9 cellular contexts compared by ENCODE assay signal in the genomic region with DNA sequence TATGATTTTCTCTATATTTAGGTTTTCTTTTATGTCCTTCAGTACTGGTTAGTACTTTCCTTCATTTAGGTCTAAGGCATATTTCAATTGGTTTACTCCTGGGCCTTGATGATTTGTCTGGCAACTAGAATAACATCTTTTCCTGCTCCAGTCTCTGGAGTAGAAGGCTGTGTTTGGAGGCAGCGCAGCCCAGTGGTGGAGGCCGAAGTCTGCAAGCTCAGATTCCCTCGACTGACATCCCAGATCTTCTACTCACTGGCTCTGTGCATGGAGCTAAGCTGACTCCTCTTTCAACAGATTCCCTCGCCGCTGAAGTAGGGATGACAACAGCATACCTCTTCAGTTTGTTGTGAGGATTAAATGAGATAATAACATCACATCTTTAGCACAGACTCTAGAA.
A peak's percentile ranks its signal among the peaks of the same experiment; 100 is the strongest.
DNase-seq lines count a peak whose midpoint lies in the region; TF ChIP-seq lines count a peak whose summit lies in the region.
"Had no signal": no experiment of that assay in that cellular context is flagged by ENCODE, and none has a peak within 500 bp of the region (broad histone marks: within the 10 kb centered on the region; RNA-seq: fewer than 3 reads in every experiment).

No MANE protein-coding gene starts in this region.

- no peaks in the 10 kb centered on the region for H3K23me2 ChIP-seq in H9 (ENCODE audit: insufficient read length, low read depth, low read length, poor library complexity, severe bottlenecking)

- H3K18ac ChIP-seq in H9 (ENCODE audit: insufficient read length, low read depth, low read length): no peak overlapping the region

- H3T11ph ChIP-seq in H9 (ENCODE audit: low read length): no peak overlapping the region

- H3K27ac ChIP-seq in H9 (ENCODE audit: insufficient read length, low read depth, low read length) (no peak overlapping the region), hepatocyte (no peak overlapping the region), spleen (no peak overlapping the region)

- no peaks in the 10 kb centered on the region for H3K36me3 Mint-ChIP-seq in H9 (ENCODE audit: insufficient read depth in 1 of 3, low read depth in 3 of 3)

- no peak overlapping the region for H3K14ac ChIP-seq in H9 (ENCODE audit: insufficient read depth, low read length)

- no peak overlapping the region for H3K4ac ChIP-seq in H9 (ENCODE audit: low read depth, low read length)

- H3K27me3 Mint-ChIP-seq in H9 (ENCODE audit: low read depth): no peaks in the 10 kb centered on the region

- intact Hi-C loops in posterior vena cava (cut with DNase I) (no loop called here), spleen (cut with DNase I; ENCODE audit: low total_unique reads) (no loop called here)

- H3K27ac Mint-ChIP-seq in H9: 0 out of 7 replicates have a peak overlapping the region, but pooled peaks of 1 of the 3 experiments have one; percentile 32
- H3K27ac Mint-ChIP-seq: stimulated activated naive CD8-positive, alpha-beta T cell treated with anti-CD3 and anti-CD28 coated beads, Interleukin-15, amount 100 ng/mL, for 72 hours had no signal

- peak; percentile 62 for TF ChIP-seq CTCF in H9 (conservative IDR thresholded peaks at IDR 0.05)
- TF ChIP-seq CTCF in hepatocyte (IDR thresholded peaks at IDR 0.05; ENCODE audit: poor library complexity): peak; percentile 39
- peak in 4 of 11 experiments; percentile 18 to 25 (median 22) for TF ChIP-seq CTCF in spleen (IDR thresholded peaks at IDR 0.05 in 8 of 11, conservative IDR thresholded peaks at IDR 0.05 in 3 of 11)

- no peak overlapping the region for H4K91ac ChIP-seq in H9 (ENCODE audit: insufficient read length, low read depth, low read length)

- H3K79me2 ChIP-seq in H9 (ENCODE audit: insufficient read depth, low read length) (no peaks in the 10 kb centered on the region), hepatocyte (no peaks in the 10 kb centered on the region)

- no CpG with 5 or more reads among the region's 5 CpGs for WGBS in H9 (ENCODE audit: extremely low coverage, insufficient read length, low lambda C conversion rate)
- 65% methylated on average over 5 of the region's 5 CpGs for WGBS in hepatocyte (ENCODE audit: low lambda C conversion rate, missing lambda C conversion rate)
- WGBS in spleen, 5 donors: 64 to 75% (median 72%) methylated on average over 5 of the region's 5 CpGs

- TF ChIP-seq POLR2A in spleen (IDR thresholded peaks at IDR 0.05): no peak

- DNase-seq in GM03348 (ENCODE audit: low spot score) (peak; percentile 16), H9 (peak; percentile 72), SHP77 (lab: John Stamatoyannopoulos, UW) (peak; percentile 48 to 73), hepatocyte (ENCODE audit: low spot score) (peak; percentile 33), GM19240 (ENCODE audit: insufficient read length, low spot score) (no peak), posterior vena cava (ENCODE audit: low spot score) (no peak), spleen (no peak), germinal center (ENCODE audit: low spot score) (no peak)

- H3K9me3 Mint-ChIP-seq in H9: no peaks in the 10 kb centered on the region
- H3K9me3 Mint-ChIP-seq: stimulated activated naive CD8-positive, alpha-beta T cell treated with anti-CD3 and anti-CD28 coated beads, Interleukin-15, amount 100 ng/mL, for 72 hours had no signal

- H2BK20ac ChIP-seq in H9 (ENCODE audit: low read depth, low read length, poor library complexity, severe bottlenecking): no peak overlapping the region

- no peak overlapping the region for H3K4me3 Mint-ChIP-seq in H9
- H3K4me3 Mint-ChIP-seq: stimulated activated naive CD8-positive, alpha-beta T cell treated with anti-CD3 and anti-CD28 coated beads, Interleukin-15, amount 100 ng/mL, for 72 hours had no signal

- no peak overlapping the region for H3K23ac ChIP-seq in H9 (ENCODE audit: insufficient read length, low read depth, low read length)

- no peaks in the 10 kb centered on the region for H3K79me1 ChIP-seq in H9 (ENCODE audit: insufficient read depth, low read depth, low read length, poor library complexity, severe bottlenecking)

- H3K4me1 Mint-ChIP-seq in H9: peaks cover 20 to 24% of the 10 kb centered on the region in 2 experiments
- H3K4me1 Mint-ChIP-seq: stimulated activated naive CD8-positive, alpha-beta T cell treated with anti-CD3 and anti-CD28 coated beads, Interleukin-15, amount 100 ng/mL, for 72 hours had no signal

- no peaks in the 10 kb centered on the region for H3K36me3 ChIP-seq in hepatocyte (replicated peaks; ENCODE audit: insufficient read depth, low read depth)
- H3K36me3 ChIP-seq in spleen: no peaks in the 10 kb centered on the region

- H3K9me3 ChIP-seq in H9 (ENCODE audit: control insufficient read depth, low read depth, low read length) (no peaks in the 10 kb centered on the region), hepatocyte (ENCODE audit: low read depth) (no peaks in the 10 kb centered on the region), spleen (no peaks in the 10 kb centered on the region)

- no peak overlapping the region for H4K8ac ChIP-seq in H9 (replicated peaks; ENCODE audit: insufficient read length, low read depth, low read length)

- H2BK5ac ChIP-seq in H9 (ENCODE audit: insufficient read length, low read length): no peak overlapping the region

- H3K4me1 ChIP-seq in H9 (ENCODE audit: insufficient read depth, low read length) (peaks cover under 1% of the 10 kb centered on the region; the same call in 1 of the 2 replicates), hepatocyte (ENCODE audit: insufficient read depth) (peaks cover 8% of the 10 kb centered on the region), spleen (peaks cover 0 to 5% (median 0%) of the 10 kb centered on the region in 6 donors)

- no peak overlapping the region for H2AK5ac ChIP-seq in H9 (ENCODE audit: insufficient read length, low read length)

- H3K9ac ChIP-seq in H9 (ENCODE audit: extremely low read depth, insufficient read length, low read length): no peak overlapping the region

- H3K27me3 ChIP-seq in H9 (ENCODE audit: insufficient read depth, low read length): no peaks in the 10 kb centered on the region
- no peaks in the 10 kb centered on the region for H3K27me3 ChIP-seq in hepatocyte
- no peaks in the 10 kb centered on the region for H3K27me3 ChIP-seq in spleen (replicated peaks in 1 of 7)

- H2BK12ac ChIP-seq in H9 (ENCODE audit: insufficient read length, low read depth, low read length): no peak overlapping the region

- no peak overlapping the region for H2BK120ac ChIP-seq in H9 (ENCODE audit: low read depth, low read length, poor library complexity, severe bottlenecking)

- H3K4me3 ChIP-seq in hepatocyte (no peak overlapping the region), spleen (no peak overlapping the region)

- no peak overlapping the region for H3K56ac ChIP-seq in H9 (ENCODE audit: insufficient read length, low read depth, low read length)

- H4K5ac ChIP-seq in H9 (ENCODE audit: insufficient read length, low read depth, low read length): no peak overlapping the region

- no peaks in the 10 kb centered on the region for H3K9me2 ChIP-seq in hepatocyte (replicated peaks; ENCODE audit: insufficient read depth)

- H4K20me1 ChIP-seq in H9 (ENCODE audit: control insufficient read depth, insufficient read depth, insufficient read length): no peaks in the 10 kb centered on the region
- H4K20me1 ChIP-seq in hepatocyte (ENCODE audit: insufficient read depth, poor library complexity, severe bottlenecking): no peaks in the 10 kb centered on the region

- H2BK15ac ChIP-seq in H9 (ENCODE audit: low read depth, low read length): no peak overlapping the region

- H2AFZ ChIP-seq in H9 (ENCODE audit: low read length) (no peak overlapping the region), hepatocyte (no peak overlapping the region)

- H3K4me2 ChIP-seq in H9 (ENCODE audit: insufficient read depth, insufficient read length, low read length) (no peak overlapping the region), hepatocyte (no peak overlapping the region)

Comparison
In these comparisons a context has a peak if more than half of its experiments do, and no peak if none do; other contexts are left out.
1. DNase-seq: peak in GM03348 (single experiment), H9 (single experiment), SHP77 (2 of 2) and hepatocyte (single experiment); none in GM19240 (single experiment), posterior vena cava (single experiment), spleen (single experiment) and germinal center (single experiment).